In genomic region chr1:1132928-1133750, GRCh38 we compare ENCODE assay signal across 15 cellular contexts. TPM values are rescaled to one million over a fixed set of nuclear protein-coding genes. Genes with fewer than 3 reads are reported as not detected.
DNase-seq lines count a peak whose midpoint lies in the region; ATAC-seq and TF ChIP-seq lines count a peak whose summit lies in the region.
"Had no signal": no experiment of that assay in that cellular context is flagged by ENCODE, and none has a peak within 500 bp of the region (broad histone marks: within the 10 kb centered on the region; RNA-seq: fewer than 3 reads in every experiment).

No MANE protein-coding gene starts in this region.

- CTCF ChIA-PET in T-cell (lab: Charles Lee): interaction anchor here in 1 of 2 donors (0.6 kb wide), 1 partner anchor 87 kb away, joined by 3 read pairs; no protein-coding TSS in a partner anchor

- peak overlapping the region in 1 of 3 donors; percentile 16 for H3K9ac ChIP-seq in skeletal muscle tissue (ENCODE audit: low read depth in 1 of 3, low read length in 3 of 3)

- H3K4me3 ChIP-seq in right lobe of liver (no peak overlapping the region), skeletal muscle tissue (ENCODE audit: low read length in 3 of 3) (no peak overlapping the region), vagina (no peak overlapping the region)

- POLR2A ChIA-PET in T-cell (lab: Charles Lee): no interaction called here

- TF ChIP-seq POLR2A in right lobe of liver (IDR thresholded peaks at IDR 0.05) (no peak), vagina (IDR thresholded peaks at IDR 0.05) (no peak)

- WGBS in right lobe of liver (ENCODE audit: insufficient coverage, low coverage, low lambda C conversion rate, missing lambda C conversion rate): 63% methylated on average over 5 of the region's 35 CpGs

- H3K9me3 Mint-ChIP-seq in T-cell: no peaks in the 10 kb centered on the region

- no peaks in the 10 kb centered on the region for H3K27me3 ChIP-seq in right lobe of liver
- peaks cover 7 to 22% (median 12%) of the 10 kb centered on the region in 3 donors for H3K27me3 ChIP-seq in skeletal muscle tissue (ENCODE audit: control insufficient read depth in 3 of 3, insufficient read depth in 3 of 3, low read length in 3 of 3)
- no peaks in the 10 kb centered on the region for H3K27me3 ChIP-seq in vagina

- no peaks in the 10 kb centered on the region for H3K9me3 ChIP-seq in right lobe of liver
- no peaks in the 10 kb centered on the region for H3K9me3 ChIP-seq in skeletal muscle tissue (ENCODE audit: control insufficient read depth in 3 of 3, low read length in 3 of 3)
- no peaks in the 10 kb centered on the region for H3K9me3 ChIP-seq in vagina

- no peaks in the 10 kb centered on the region for H3K27me3 Mint-ChIP-seq in T-cell

- TF ChIP-seq CTCF in right lobe of liver (IDR thresholded peaks at IDR 0.05) (no peak), vagina (IDR thresholded peaks at IDR 0.05) (no peak)

- no peaks in the 10 kb centered on the region for H3K36me3 ChIP-seq in right lobe of liver
- no peaks in the 10 kb centered on the region for H3K36me3 ChIP-seq in skeletal muscle tissue (ENCODE audit: control insufficient read depth in 3 of 3, insufficient read depth in 3 of 3, low read length in 3 of 3)
- H3K36me3 ChIP-seq in vagina: no peaks in the 10 kb centered on the region

- H3K36me3 Mint-ChIP-seq in T-cell: no peaks in the 10 kb centered on the region

- peaks cover 7 to 16% (median 10%) of the 10 kb centered on the region in 3 donors for H3K4me1 Mint-ChIP-seq in T-cell

- DNase-seq in NCI-H2196 (lab: John Stamatoyannopoulos, UW; ENCODE audit: unreplicated experiment) (peak; percentile 66), dermis blood vessel endothelial cell (peak; percentile 32), right lobe of liver (peak in 1 of 3 donors; percentile 59), T-cell (no peak), vagina (ENCODE audit: extremely low spot score in 2 of 2) (no peak), HuH-7.5 (ENCODE audit: low spot score) (no peak)
- DNase-seq in activated CD4-positive, alpha-beta T cell treated with anti-CD3 and anti-CD28 coated beads for 1 hour: no peak
- DNase-seq: activated naive CD4-positive, alpha-beta T cell treated with Interleukin-2 at 50 U/mL for 16 hours; NCI-H1436 treated with DMSO at 0.1 percent for 48 hours; NCI-H69; SHP77 had no signal

- no peak overlapping the region for H3K27ac Mint-ChIP-seq in T-cell

- H3K4me1 ChIP-seq in right lobe of liver: peaks cover 0 to 10% (median 4%) of the 10 kb centered on the region in 4 donors
- peaks cover 0 to 3% (median 0%) of the 10 kb centered on the region in 3 donors for H3K4me1 ChIP-seq in skeletal muscle tissue (ENCODE audit: control insufficient read depth in 3 of 3, insufficient read depth in 3 of 3, low read length in 3 of 3)
- peaks cover 16% of the 10 kb centered on the region for H3K4me1 ChIP-seq in vagina

- H3K27ac ChIP-seq in right lobe of liver (no peak overlapping the region), skeletal muscle tissue (ENCODE audit: low read depth, low read length) (peak overlapping the region; percentile 36), vagina (no peak overlapping the region)

- ATAC-seq in right lobe of liver (peak; percentile 44 to 75 (median 50)), T-cell (replicated peaks in 1 of 4) (no peak)

- H3K4me3 Mint-ChIP-seq in T-cell: no peak overlapping the region

- intact Hi-C loops in right lobe of liver (cut with DNase I): no loop called here
- intact Hi-C loops in vagina (cut with DNase I): no loop called here

RNA-seq across cellular contexts. Expression of gene C1orf159, which starts 17.2 kb away (rescaled TPM):
- total RNA-seq in dermis blood vessel endothelial cell (11.4 and 11.7 TPM in 2 replicates), right lobe of liver (1 to 10 TPM; 4.0 to 7.7 (median 6.4) TPM), skeletal muscle tissue (2.1 TPM), T-cell (10 to 100 TPM; 20.4 to 37.7 (median 22.5) TPM), vagina (11.8 TPM)

RNA-seq across cellular contexts. Expression of gene TTLL10, which starts 40.5 kb away (rescaled TPM):
- total RNA-seq in dermis blood vessel endothelial cell: not detected in 2 replicates
- not detected for total RNA-seq in right lobe of liver
- total RNA-seq in skeletal muscle tissue: not detected
- total RNA-seq in T-cell: 1 to 10 TPM in 1 of 5 donors, under 1 TPM in 3, not detected in 1; 0.26 to 1.0 (median 0.47) TPM
- total RNA-seq in vagina: not detected
- total RNA-seq: myocyte, temporal lobe had no signal

RNA-seq across cellular contexts. Expression of gene RNF223, which starts 59.0 kb away (rescaled TPM):
- total RNA-seq in dermis blood vessel endothelial cell (not detected in 2 replicates), right lobe of liver (not detected), skeletal muscle tissue (not detected), T-cell (not detected), vagina (4.9 TPM)
- total RNA-seq: cerebellum, temporal lobe had no signal

Comparison
In these comparisons a context has a peak if more than half of its experiments do, and no peak if none do; other contexts are left out.
1. DNase-seq: peak in NCI-H2196 (single experiment) and dermis blood vessel endothelial cell (single experiment); none in T-cell (0 of 34), vagina (0 of 2), activated CD4-positive, alpha-beta T cell treated with anti-CD3 and anti-CD28 coated beads for 1 hour (single experiment) and HuH-7.5 (single experiment).
2. ATAC-seq: peak in right lobe of liver (4 of 4); none in T-cell (0 of 4).